In genomic region chr10:121530481-121531075, GRCh38 we compare ENCODE assay signal across 22 cellular contexts.
"Had no signal": no experiment of that assay in that cellular context is flagged by ENCODE, and none has a peak within 500 bp of the region (broad histone marks: within the 10 kb centered on the region; RNA-seq: fewer than 3 reads in every experiment).

No MANE protein-coding gene starts in this region.

- H3K27ac ChIP-seq: brain microvascular endothelial cell, psoas muscle had no signal

- H3K4me1 Mint-ChIP-seq: activated CD4-positive, alpha-beta T cell treated with anti-CD3 and anti-CD28 coated beads, Interleukin-2, amount 10 ng/mL, durations not matched to agents 24 days and 14 days; activated naive CD8-positive, alpha-beta T cell treated with anti-CD3 and anti-CD28 coated beads, Interleukin-2, amount 10 ng/mL, durations not matched to agents 7 days and 5 days had no signal

- H3K36me3 ChIP-seq: brain microvascular endothelial cell, stomach had no signal

- H3K9me3 Mint-ChIP-seq: activated CD4-positive, alpha-beta T cell treated with anti-CD3 and anti-CD28 coated beads, Interleukin-2, amount 10 ng/mL, durations not matched to agents 24 days and 14 days; activated CD8-positive, alpha-beta T cell treated with anti-CD3 and anti-CD28 coated beads for 36 hours; activated naive CD8-positive, alpha-beta T cell treated with anti-CD3 and anti-CD28 coated beads, Interleukin-2, amount 10 ng/mL, durations not matched to agents 7 days and 5 days; activated T-helper 2 cell treated with anti-CD3 and anti-CD28 coated beads, Interferon-gamma antibody, Interleukin-2, Interleukin-4, amounts not matched to agents 10 μg/mL and 5 μg/mL and 100 μg/mL, durations not matched to agents 14 hours and 24 hours and 36 hours; nephron had no signal

- H3K4me3 ChIP-seq: lung, psoas muscle, skin epidermis, stomach had no signal

- ATAC-seq: activated CD8-positive, alpha-beta T cell treated with anti-CD3 and anti-CD28 coated beads for 36 hours; esophagus mucosa; left colon; psoas muscle; right cardiac atrium had no signal

- H3K36me3 Mint-ChIP-seq: activated naive CD8-positive, alpha-beta T cell treated with anti-CD3 and anti-CD28 coated beads, Interleukin-2, amount 10 ng/mL, durations not matched to agents 7 days and 5 days had no signal

- H3K27me3 ChIP-seq: brain microvascular endothelial cell, stomach had no signal

- H3K27ac Mint-ChIP-seq: activated CD4-positive, alpha-beta T cell treated with anti-CD3 and anti-CD28 coated beads, Interleukin-2, amount 10 ng/mL, durations not matched to agents 24 days and 14 days; activated CD8-positive, alpha-beta T cell treated with anti-CD3 and anti-CD28 coated beads for 36 hours; activated naive CD8-positive, alpha-beta T cell treated with anti-CD3 and anti-CD28 coated beads, Interleukin-2, amount 10 ng/mL, durations not matched to agents 7 days and 5 days; activated T-helper 2 cell treated with anti-CD3 and anti-CD28 coated beads, Interferon-gamma antibody, Interleukin-2, Interleukin-4, amounts not matched to agents 10 μg/mL and 5 μg/mL and 100 μg/mL, durations not matched to agents 14 hours and 24 hours and 36 hours had no signal

- H3K27me3 Mint-ChIP-seq: activated CD4-positive, alpha-beta T cell treated with anti-CD3 and anti-CD28 coated beads, Interleukin-2, amount 10 ng/mL, durations not matched to agents 24 days and 14 days had no signal

- H3K4me3 Mint-ChIP-seq: activated CD4-positive, alpha-beta T cell treated with anti-CD3 and anti-CD28 coated beads, Interleukin-2, amount 10 ng/mL, durations not matched to agents 24 days and 14 days; activated CD8-positive, alpha-beta T cell treated with anti-CD3 and anti-CD28 coated beads for 36 hours; activated naive CD8-positive, alpha-beta T cell treated with anti-CD3 and anti-CD28 coated beads, Interleukin-2, amount 10 ng/mL, durations not matched to agents 7 days and 5 days; nephron had no signal

- H3K9me3 ChIP-seq: psoas muscle, stomach had no signal

- DNase-seq: activated CD4-positive, alpha-beta T cell treated with anti-CD3 and anti-CD28 coated beads, Interleukin-2, amount 10 ng/mL, durations not matched to agents 24 days and 14 days; activated CD4-positive, CD25-positive, alpha-beta regulatory T cell; activated CD8-positive, alpha-beta T cell treated with anti-CD3 and anti-CD28 coated beads for 36 hours; activated naive CD4-positive, alpha-beta T cell treated with Interleukin-2 at 50 U/mL for 16 hours; activated naive CD8-positive, alpha-beta T cell treated with anti-CD3 and anti-CD28 coated beads, Interleukin-2, amount 10 ng/mL, durations not matched to agents 7 days and 5 days; activated T-cell treated with anti-CD3 and anti-CD28 coated beads, Interleukin-2, amount 50 U/mL, for 1 hour; brain microvascular endothelial cell; effector CD8-positive, alpha-beta T cell; left colon; occipital lobe; psoas muscle; right cardiac atrium; stimulated activated CD4-positive, alpha-beta T cell treated with anti-CD3 and anti-CD28 coated beads, Interleukin-15, amount 100 ng/mL, for 24 hours; stimulated activated CD4-positive, alpha-beta T cell treated with anti-CD3 and anti-CD28 coated beads, Interleukin-2, amount 100 ng/mL, for 48 hours; stomach; T-helper 1 cell; T-helper 9 cell had no signal

- H3K4me1 ChIP-seq: psoas muscle had no signal
